8 cellular contexts compared by ENCODE assay signal in genomic region chr11:64744544-64745218, GRCh38. TPM values are rescaled to one million over a fixed set of nuclear protein-coding genes. Genes with fewer than 3 reads are reported as not detected.
DNase-seq lines count a peak whose midpoint lies in the region; ATAC-seq and TF ChIP-seq lines count a peak whose summit lies in the region.

No MANE protein-coding gene starts in this region.

- H3K27ac ChIP-seq in layer of hippocampus (ENCODE audit: low read depth, low read length) (peak overlapping the region; percentile 82), testis (peak overlapping the region; percentile 83 to 92)

- peaks cover 8% of the 10 kb centered on the region for H3K36me3 Mint-ChIP-seq in activated naive CD8-positive, alpha-beta T cell treated with anti-CD3 and anti-CD28 coated beads, Interleukin-2, amount 10 ng/mL, durations not matched to agents 7 days and 5 days

- POLR2A ChIA-PET in activated naive CD8-positive, alpha-beta T cell treated with anti-CD3 and anti-CD28 coated beads, Interleukin-2, amount 10 ng/mL, durations not matched to agents 7 days and 5 days (lab: Charles Lee) = interaction anchor here (0.6 to 7.5 kb wide), 13 partner anchors 20 to 560 kb away, joined by 3 to 278 read pairs (median 9); partner anchors contain the start of genes CDC42BPG, MAP4K2, PYGM and SF1

- whole genome bisulfite sequencing in testis, 2 donors = 1% methylated on average over 40 of the region's 92 CpGs; no CpG with 5 or more reads in 1 of the 2 donors

- peak overlapping the region; percentile 98 for H3K27ac Mint-ChIP-seq in activated naive CD8-positive, alpha-beta T cell treated with anti-CD3 and anti-CD28 coated beads, Interleukin-2, amount 10 ng/mL, durations not matched to agents 7 days and 5 days

- peak; percentile 42 for DNase-seq in activated CD4-positive, alpha-beta T cell treated with anti-CD3 and anti-CD28 coated beads, Interleukin-2, amount 50 U/mL, for 1 hour
- DNase-seq in activated CD4-positive, alpha-beta T cell treated with anti-CD3 and anti-CD28 coated beads, Interleukin-2, amount 50 U/mL, for 4 hours = no peak
- peak; percentile 68 for DNase-seq in activated naive CD8-positive, alpha-beta T cell treated with anti-CD3 and anti-CD28 coated beads, Interleukin-2, amount 10 ng/mL, durations not matched to agents 7 days and 5 days
- DNase-seq in testis (no peak), DMS 273 (lab: John Stamatoyannopoulos, UW; ENCODE audit: unreplicated experiment) (no peak), DMS79 (lab: John Stamatoyannopoulos, UW) (no peak)

- H3K4me1 Mint-ChIP-seq in activated naive CD8-positive, alpha-beta T cell treated with anti-CD3 and anti-CD28 coated beads, Interleukin-2, amount 10 ng/mL, durations not matched to agents 7 days and 5 days = peaks cover 26% of the 10 kb centered on the region

- TF ChIP-seq POLR2A in testis (IDR thresholded peaks at IDR 0.05) = no peak

- H3K27me3 ChIP-seq in layer of hippocampus (ENCODE audit: control insufficient read depth, insufficient read depth, low read length) (peaks cover 4% of the 10 kb centered on the region), testis (no peaks in the 10 kb centered on the region)

- no peaks in the 10 kb centered on the region for H3K36me3 ChIP-seq in testis (ENCODE audit: low read depth, missing control alignments)

- peak; percentile 1 for ATAC-seq in activated naive CD8-positive, alpha-beta T cell treated with anti-CD3 and anti-CD28 coated beads, Interleukin-2, amount 10 ng/mL, durations not matched to agents 7 days and 5 days (ENCODE audit: low read depth)
- no peak for ATAC-seq in HG02973 (IDR thresholded peaks at IDR 0.05; ENCODE audit: unreplicated experiment)

- peak overlapping the region; percentile 54 to 67 for H3K4me3 ChIP-seq in testis

- no peaks in the 10 kb centered on the region for H3K9me3 ChIP-seq in testis

- H3K27me3 Mint-ChIP-seq in activated naive CD8-positive, alpha-beta T cell treated with anti-CD3 and anti-CD28 coated beads, Interleukin-2, amount 10 ng/mL, durations not matched to agents 7 days and 5 days = no peaks in the 10 kb centered on the region

- H3K4me1 ChIP-seq in testis = peaks cover 30% of the 10 kb centered on the region

- H3K9me3 Mint-ChIP-seq in activated naive CD8-positive, alpha-beta T cell treated with anti-CD3 and anti-CD28 coated beads, Interleukin-2, amount 10 ng/mL, durations not matched to agents 7 days and 5 days = no peaks in the 10 kb centered on the region

- no peak for TF ChIP-seq CTCF in testis (IDR thresholded peaks at IDR 0.05)

- H3K4me3 Mint-ChIP-seq in activated naive CD8-positive, alpha-beta T cell treated with anti-CD3 and anti-CD28 coated beads, Interleukin-2, amount 10 ng/mL, durations not matched to agents 7 days and 5 days = peak overlapping the region; percentile 96

- intact Hi-C loops in testis (cut with DNase I; ENCODE audit: low total_unique reads) = no loop called here

RNA-seq across cellular contexts. Expression of gene RASGRP2, which starts 0.7 kb away (rescaled TPM):
- total RNA-seq in activated naive CD8-positive, alpha-beta T cell treated with anti-CD3 and anti-CD28 coated beads, Interleukin-2, amount 10 ng/mL, durations not matched to agents 7 days and 5 days = 100 to 1,000 TPM; 159 to 162 TPM
- 10 to 100 TPM; 24.0 to 26.3 TPM for total RNA-seq in testis
- 14.4 TPM for polyA plus RNA-seq in testis (ENCODE audit: insufficient read depth, low read depth, low replicate concordance)

RNA-seq across cellular contexts. Expression of gene PYGM, which starts 15.1 kb away (rescaled TPM):
- 1 to 10 TPM; 3.8 to 7.2 TPM for total RNA-seq in activated naive CD8-positive, alpha-beta T cell treated with anti-CD3 and anti-CD28 coated beads, Interleukin-2, amount 10 ng/mL, durations not matched to agents 7 days and 5 days
- total RNA-seq in testis = 10 to 100 TPM; 12.1 to 14.4 TPM
- polyA plus RNA-seq in testis (ENCODE audit: insufficient read depth, low read depth, low replicate concordance) = 14.2 TPM

RNA-seq across cellular contexts. Expression of gene NRXN2, which starts 21.7 kb away (rescaled TPM):
- total RNA-seq in activated naive CD8-positive, alpha-beta T cell treated with anti-CD3 and anti-CD28 coated beads, Interleukin-2, amount 10 ng/mL, durations not matched to agents 7 days and 5 days = under 1 TPM in 1 of 2 experiments, not detected in 1; 0.36 TPM
- 10 to 100 TPM; 32.6 to 40.1 TPM for total RNA-seq in testis
- polyA plus RNA-seq in testis (ENCODE audit: insufficient read depth, low read depth, low replicate concordance) = 46.8 TPM

RNA-seq across cellular contexts. Expression of gene SF1, which starts 33.7 kb away (rescaled TPM):
- 100 to 1,000 TPM; 519 to 524 TPM for total RNA-seq in activated naive CD8-positive, alpha-beta T cell treated with anti-CD3 and anti-CD28 coated beads, Interleukin-2, amount 10 ng/mL, durations not matched to agents 7 days and 5 days
- total RNA-seq in testis = 100 to 1,000 TPM; 431 to 499 TPM
- 455 TPM for polyA plus RNA-seq in testis (ENCODE audit: insufficient read depth, low read depth, low replicate concordance)

RNA-seq across cellular contexts. Expression of gene MAP4K2, which starts 58.3 kb away (rescaled TPM):
- 10 to 100 TPM; 92.0 to 96.2 TPM for total RNA-seq in activated naive CD8-positive, alpha-beta T cell treated with anti-CD3 and anti-CD28 coated beads, Interleukin-2, amount 10 ng/mL, durations not matched to agents 7 days and 5 days
- 10 to 100 TPM; 27.7 to 29.8 TPM for total RNA-seq in testis
- polyA plus RNA-seq in testis (ENCODE audit: insufficient read depth, low read depth, low replicate concordance) = 14.9 TPM

Comparison
In these comparisons a context has a peak if more than half of its experiments do, and no peak if none do; other contexts are left out.
1. DNase-seq: peak in activated CD4-positive, alpha-beta T cell treated with anti-CD3 and anti-CD28 coated beads, Interleukin-2, amount 50 U/mL, for 1 hour (single experiment) and activated naive CD8-positive, alpha-beta T cell treated with anti-CD3 and anti-CD28 coated beads, Interleukin-2, amount 10 ng/mL, durations not matched to agents 7 days and 5 days (single experiment); none in activated CD4-positive, alpha-beta T cell treated with anti-CD3 and anti-CD28 coated beads, Interleukin-2, amount 50 U/mL, for 4 hours (0 of 2), testis (single experiment), DMS 273 (single experiment) and DMS79 (single experiment).
2. RNA of gene RASGRP2, which starts 0.7 kb away (total RNA-seq): 159 to 162 TPM in activated naive CD8-positive, alpha-beta T cell treated with anti-CD3 and anti-CD28 coated beads, Interleukin-2, amount 10 ng/mL, durations not matched to agents 7 days and 5 days; 24.0 to 26.3 TPM in testis; every median in the first group is over 4 times any median in the second.
3. RNA of gene NRXN2, which starts 21.7 kb away (total RNA-seq): 32.6 to 40.1 TPM in testis; 0.36 TPM in activated naive CD8-positive, alpha-beta T cell treated with anti-CD3 and anti-CD28 coated beads, Interleukin-2, amount 10 ng/mL, durations not matched to agents 7 days and 5 days; every median in the first group is over 10 times any median in the second.